ENCODE assay signal across 2 cellular contexts in the genomic region with DNA sequence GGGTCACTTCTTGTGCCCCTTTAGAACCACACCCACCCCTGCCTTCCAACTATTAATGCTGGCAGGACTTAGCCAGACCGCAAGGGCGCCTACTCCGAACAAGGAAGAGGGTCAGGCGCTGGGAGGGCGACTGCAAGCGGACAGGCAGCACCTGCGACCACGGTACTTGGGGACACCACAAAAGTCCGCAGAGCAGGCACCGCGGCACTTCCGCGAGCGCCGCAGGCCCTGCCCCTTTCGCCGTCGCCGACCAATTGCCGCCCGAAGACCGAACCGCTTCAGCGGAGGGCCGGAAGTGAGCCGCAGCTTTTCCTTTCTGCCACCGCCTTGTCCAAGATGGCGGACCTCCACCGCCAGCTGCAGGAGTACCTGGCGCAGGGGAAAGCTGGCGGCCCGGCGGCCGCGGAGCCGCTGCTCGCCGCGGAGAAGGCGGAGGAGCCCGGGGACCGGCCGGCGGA.
TF ChIP-seq lines count a peak whose summit lies in the region.

A gene with protein sequence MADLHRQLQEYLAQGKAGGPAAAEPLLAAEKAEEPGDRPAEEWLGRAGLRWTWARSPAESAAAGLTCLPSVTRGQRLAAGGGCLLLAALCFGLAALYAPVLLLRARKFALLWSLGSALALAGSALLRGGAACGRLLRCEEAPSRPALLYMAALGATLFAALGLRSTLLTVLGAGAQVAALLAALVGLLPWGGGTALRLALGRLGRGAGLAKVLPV (plus strand): TSS at position 305 of the 458 bp plus-strand sequence. CDS start 32 bp downstream, at position 337.

TF ChIP-seq in A549, 52 proteins besides CTCF, POLR2A, EP300 and RAD21 (continued from another document):
- TF ChIP-seq, protein P1, sequence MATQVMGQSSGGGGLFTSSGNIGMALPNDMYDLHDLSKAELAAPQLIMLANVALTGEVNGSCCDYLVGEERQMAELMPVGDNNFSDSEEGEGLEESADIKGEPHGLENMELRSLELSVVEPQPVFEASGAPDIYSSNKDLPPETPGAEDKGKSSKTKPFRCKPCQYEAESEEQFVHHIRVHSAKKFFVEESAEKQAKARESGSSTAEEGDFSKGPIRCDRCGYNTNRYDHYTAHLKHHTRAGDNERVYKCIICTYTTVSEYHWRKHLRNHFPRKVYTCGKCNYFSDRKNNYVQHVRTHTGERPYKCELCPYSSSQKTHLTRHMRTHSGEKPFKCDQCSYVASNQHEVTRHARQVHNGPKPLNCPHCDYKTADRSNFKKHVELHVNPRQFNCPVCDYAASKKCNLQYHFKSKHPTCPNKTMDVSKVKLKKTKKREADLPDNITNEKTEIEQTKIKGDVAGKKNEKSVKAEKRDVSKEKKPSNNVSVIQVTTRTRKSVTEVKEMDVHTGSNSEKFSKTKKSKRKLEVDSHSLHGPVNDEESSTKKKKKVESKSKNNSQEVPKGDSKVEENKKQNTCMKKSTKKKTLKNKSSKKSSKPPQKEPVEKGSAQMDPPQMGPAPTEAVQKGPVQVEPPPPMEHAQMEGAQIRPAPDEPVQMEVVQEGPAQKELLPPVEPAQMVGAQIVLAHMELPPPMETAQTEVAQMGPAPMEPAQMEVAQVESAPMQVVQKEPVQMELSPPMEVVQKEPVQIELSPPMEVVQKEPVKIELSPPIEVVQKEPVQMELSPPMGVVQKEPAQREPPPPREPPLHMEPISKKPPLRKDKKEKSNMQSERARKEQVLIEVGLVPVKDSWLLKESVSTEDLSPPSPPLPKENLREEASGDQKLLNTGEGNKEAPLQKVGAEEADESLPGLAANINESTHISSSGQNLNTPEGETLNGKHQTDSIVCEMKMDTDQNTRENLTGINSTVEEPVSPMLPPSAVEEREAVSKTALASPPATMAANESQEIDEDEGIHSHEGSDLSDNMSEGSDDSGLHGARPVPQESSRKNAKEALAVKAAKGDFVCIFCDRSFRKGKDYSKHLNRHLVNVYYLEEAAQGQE (IDR thresholded peaks at IDR 0.05): no peak
- TF ChIP-seq NPAS2 (CRISPR knock-in tag; IDR thresholded peaks at IDR 0.05; ENCODE audit: borderline replicate concordance): no peak
- TF ChIP-seq PHF8 (IDR thresholded peaks at IDR 0.05; ENCODE audit: borderline replicate concordance, low read depth): peak; percentile 88
- TF ChIP-seq ESRRA (IDR thresholded peaks at IDR 0.05; ENCODE audit: borderline replicate concordance, low read length): no peak
- no peak for TF ChIP-seq POLR2AphosphoS2 (conservative IDR thresholded peaks at IDR 0.05; ENCODE audit: low read length)
- TF ChIP-seq, protein P2, sequence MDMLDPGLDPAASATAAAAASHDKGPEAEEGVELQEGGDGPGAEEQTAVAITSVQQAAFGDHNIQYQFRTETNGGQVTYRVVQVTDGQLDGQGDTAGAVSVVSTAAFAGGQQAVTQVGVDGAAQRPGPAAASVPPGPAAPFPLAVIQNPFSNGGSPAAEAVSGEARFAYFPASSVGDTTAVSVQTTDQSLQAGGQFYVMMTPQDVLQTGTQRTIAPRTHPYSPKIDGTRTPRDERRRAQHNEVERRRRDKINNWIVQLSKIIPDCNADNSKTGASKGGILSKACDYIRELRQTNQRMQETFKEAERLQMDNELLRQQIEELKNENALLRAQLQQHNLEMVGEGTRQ (IDR thresholded peaks at IDR 0.05): no peak
- no peak for TF ChIP-seq NFE2L2 (conservative IDR thresholded peaks at IDR 0.05; ENCODE audit: low read length)
- TF ChIP-seq, protein P3, sequence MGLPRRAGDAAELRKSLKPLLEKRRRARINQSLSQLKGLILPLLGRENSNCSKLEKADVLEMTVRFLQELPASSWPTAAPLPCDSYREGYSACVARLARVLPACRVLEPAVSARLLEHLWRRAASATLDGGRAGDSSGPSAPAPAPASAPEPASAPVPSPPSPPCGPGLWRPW (IDR thresholded peaks at IDR 0.05): no peak
- TF ChIP-seq FOXS1 (CRISPR knock-in tag; IDR thresholded peaks at IDR 0.05): no peak
- no peak for TF ChIP-seq TP53 (CRISPR knock-in tag; IDR thresholded peaks at IDR 0.05)
- TF ChIP-seq JUN (IDR thresholded peaks at IDR 0.05): peak; percentile 46 to 91; a peak in 3 of 5 replicates
- 0 out of 2 replicates have a peak, but pooled peaks have one; percentile 9 for TF ChIP-seq MYC (IDR thresholded peaks at IDR 0.05; ENCODE audit: borderline replicate concordance, low read length)
- TF ChIP-seq CHD2 (IDR thresholded peaks at IDR 0.05; ENCODE audit: low read length, partially characterized antibody): no peak
- TF ChIP-seq, protein P4, sequence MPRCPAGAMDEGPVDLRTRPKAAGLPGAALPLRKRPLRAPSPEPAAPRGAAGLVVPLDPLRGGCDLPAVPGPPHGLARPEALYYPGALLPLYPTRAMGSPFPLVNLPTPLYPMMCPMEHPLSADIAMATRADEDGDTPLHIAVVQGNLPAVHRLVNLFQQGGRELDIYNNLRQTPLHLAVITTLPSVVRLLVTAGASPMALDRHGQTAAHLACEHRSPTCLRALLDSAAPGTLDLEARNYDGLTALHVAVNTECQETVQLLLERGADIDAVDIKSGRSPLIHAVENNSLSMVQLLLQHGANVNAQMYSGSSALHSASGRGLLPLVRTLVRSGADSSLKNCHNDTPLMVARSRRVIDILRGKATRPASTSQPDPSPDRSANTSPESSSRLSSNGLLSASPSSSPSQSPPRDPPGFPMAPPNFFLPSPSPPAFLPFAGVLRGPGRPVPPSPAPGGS (IDR thresholded peaks at IDR 0.05): peak; percentile 91; the same call in 2 of the 3 replicates
- TF ChIP-seq HDAC2 (IDR thresholded peaks at IDR 0.05): no peak
- TF ChIP-seq RFX5 (IDR thresholded peaks at IDR 0.05): peak; percentile 30; the same call in 1 of the 2 replicates
- TF ChIP-seq, protein P5, sequence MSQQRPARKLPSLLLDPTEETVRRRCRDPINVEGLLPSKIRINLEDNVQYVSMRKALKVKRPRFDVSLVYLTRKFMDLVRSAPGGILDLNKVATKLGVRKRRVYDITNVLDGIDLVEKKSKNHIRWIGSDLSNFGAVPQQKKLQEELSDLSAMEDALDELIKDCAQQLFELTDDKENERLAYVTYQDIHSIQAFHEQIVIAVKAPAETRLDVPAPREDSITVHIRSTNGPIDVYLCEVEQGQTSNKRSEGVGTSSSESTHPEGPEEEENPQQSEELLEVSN (IDR thresholded peaks at IDR 0.05; ENCODE audit: borderline replicate concordance, low read depth): no peak
- no peak for TF ChIP-seq NR3C1 (IDR thresholded peaks at IDR 0.05)
- no peak for TF ChIP-seq ZC3H11A (IDR thresholded peaks at IDR 0.05)
- TF ChIP-seq, protein P6, sequence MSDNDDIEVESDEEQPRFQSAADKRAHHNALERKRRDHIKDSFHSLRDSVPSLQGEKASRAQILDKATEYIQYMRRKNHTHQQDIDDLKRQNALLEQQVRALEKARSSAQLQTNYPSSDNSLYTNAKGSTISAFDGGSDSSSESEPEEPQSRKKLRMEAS (IDR thresholded peaks at IDR 0.05): peak; percentile 41; the same call in 1 of the 2 replicates

TF ChIP-seq in K562, 482 proteins besides CTCF, POLR2A, EP300 and RAD21 (continued from another document and continues in another):
- TF ChIP-seq, protein P7, sequence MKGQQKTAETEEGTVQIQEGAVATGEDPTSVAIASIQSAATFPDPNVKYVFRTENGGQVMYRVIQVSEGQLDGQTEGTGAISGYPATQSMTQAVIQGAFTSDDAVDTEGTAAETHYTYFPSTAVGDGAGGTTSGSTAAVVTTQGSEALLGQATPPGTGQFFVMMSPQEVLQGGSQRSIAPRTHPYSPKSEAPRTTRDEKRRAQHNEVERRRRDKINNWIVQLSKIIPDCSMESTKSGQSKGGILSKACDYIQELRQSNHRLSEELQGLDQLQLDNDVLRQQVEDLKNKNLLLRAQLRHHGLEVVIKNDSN (CRISPR knock-in tag; IDR thresholded peaks at IDR 0.05): no peak; the same call in 1 of the 2 replicates
- TF ChIP-seq TAF7 (tag; IDR thresholded peaks at IDR 0.05) (peak; percentile 79), ZNF79 (CRISPR knock-in tag; IDR thresholded peaks at IDR 0.05; ENCODE audit: low read depth) (no peak), RBFOX2 (IDR thresholded peaks at IDR 0.05; ENCODE audit: low read depth, low read length) (peak; percentile 95), ESRRA (IDR thresholded peaks at IDR 0.05; ENCODE audit: borderline replicate concordance, low read depth) (peak; percentile 36; the same call in 1 of the 2 replicates), RUNX1 (IDR thresholded peaks at IDR 0.05; ENCODE audit: low read depth) (no peak), SAP30 (IDR thresholded peaks at IDR 0.05; ENCODE audit: borderline replicate concordance, insufficient read depth, low read depth, low read length, poor library complexity, severe bottlenecking) (no peak), MXI1 (IDR thresholded peaks at IDR 0.05; ENCODE audit: low read depth, low read length) (no peak), EP400 (IDR thresholded peaks at IDR 0.05) (peak; percentile 81), MECOM (CRISPR knock-in tag; IDR thresholded peaks at IDR 0.05) (no peak)
- TF ChIP-seq, protein P8, sequence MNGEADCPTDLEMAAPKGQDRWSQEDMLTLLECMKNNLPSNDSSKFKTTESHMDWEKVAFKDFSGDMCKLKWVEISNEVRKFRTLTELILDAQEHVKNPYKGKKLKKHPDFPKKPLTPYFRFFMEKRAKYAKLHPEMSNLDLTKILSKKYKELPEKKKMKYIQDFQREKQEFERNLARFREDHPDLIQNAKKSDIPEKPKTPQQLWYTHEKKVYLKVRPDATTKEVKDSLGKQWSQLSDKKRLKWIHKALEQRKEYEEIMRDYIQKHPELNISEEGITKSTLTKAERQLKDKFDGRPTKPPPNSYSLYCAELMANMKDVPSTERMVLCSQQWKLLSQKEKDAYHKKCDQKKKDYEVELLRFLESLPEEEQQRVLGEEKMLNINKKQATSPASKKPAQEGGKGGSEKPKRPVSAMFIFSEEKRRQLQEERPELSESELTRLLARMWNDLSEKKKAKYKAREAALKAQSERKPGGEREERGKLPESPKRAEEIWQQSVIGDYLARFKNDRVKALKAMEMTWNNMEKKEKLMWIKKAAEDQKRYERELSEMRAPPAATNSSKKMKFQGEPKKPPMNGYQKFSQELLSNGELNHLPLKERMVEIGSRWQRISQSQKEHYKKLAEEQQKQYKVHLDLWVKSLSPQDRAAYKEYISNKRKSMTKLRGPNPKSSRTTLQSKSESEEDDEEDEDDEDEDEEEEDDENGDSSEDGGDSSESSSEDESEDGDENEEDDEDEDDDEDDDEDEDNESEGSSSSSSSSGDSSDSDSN (IDR thresholded peaks at IDR 0.05; ENCODE audit: borderline replicate concordance in 1 of 2, low read depth in 2 of 2, low read length in 2 of 2): peak in 1 of 2 experiments; percentile 56; a peak in 1 of 4 replicates
- TF ChIP-seq, protein P9, sequence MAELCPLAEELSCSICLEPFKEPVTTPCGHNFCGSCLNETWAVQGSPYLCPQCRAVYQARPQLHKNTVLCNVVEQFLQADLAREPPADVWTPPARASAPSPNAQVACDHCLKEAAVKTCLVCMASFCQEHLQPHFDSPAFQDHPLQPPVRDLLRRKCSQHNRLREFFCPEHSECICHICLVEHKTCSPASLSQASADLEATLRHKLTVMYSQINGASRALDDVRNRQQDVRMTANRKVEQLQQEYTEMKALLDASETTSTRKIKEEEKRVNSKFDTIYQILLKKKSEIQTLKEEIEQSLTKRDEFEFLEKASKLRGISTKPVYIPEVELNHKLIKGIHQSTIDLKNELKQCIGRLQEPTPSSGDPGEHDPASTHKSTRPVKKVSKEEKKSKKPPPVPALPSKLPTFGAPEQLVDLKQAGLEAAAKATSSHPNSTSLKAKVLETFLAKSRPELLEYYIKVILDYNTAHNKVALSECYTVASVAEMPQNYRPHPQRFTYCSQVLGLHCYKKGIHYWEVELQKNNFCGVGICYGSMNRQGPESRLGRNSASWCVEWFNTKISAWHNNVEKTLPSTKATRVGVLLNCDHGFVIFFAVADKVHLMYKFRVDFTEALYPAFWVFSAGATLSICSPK (IDR thresholded peaks at IDR 0.05; ENCODE audit: borderline replicate concordance): no peak
- TF ChIP-seq, protein P10, sequence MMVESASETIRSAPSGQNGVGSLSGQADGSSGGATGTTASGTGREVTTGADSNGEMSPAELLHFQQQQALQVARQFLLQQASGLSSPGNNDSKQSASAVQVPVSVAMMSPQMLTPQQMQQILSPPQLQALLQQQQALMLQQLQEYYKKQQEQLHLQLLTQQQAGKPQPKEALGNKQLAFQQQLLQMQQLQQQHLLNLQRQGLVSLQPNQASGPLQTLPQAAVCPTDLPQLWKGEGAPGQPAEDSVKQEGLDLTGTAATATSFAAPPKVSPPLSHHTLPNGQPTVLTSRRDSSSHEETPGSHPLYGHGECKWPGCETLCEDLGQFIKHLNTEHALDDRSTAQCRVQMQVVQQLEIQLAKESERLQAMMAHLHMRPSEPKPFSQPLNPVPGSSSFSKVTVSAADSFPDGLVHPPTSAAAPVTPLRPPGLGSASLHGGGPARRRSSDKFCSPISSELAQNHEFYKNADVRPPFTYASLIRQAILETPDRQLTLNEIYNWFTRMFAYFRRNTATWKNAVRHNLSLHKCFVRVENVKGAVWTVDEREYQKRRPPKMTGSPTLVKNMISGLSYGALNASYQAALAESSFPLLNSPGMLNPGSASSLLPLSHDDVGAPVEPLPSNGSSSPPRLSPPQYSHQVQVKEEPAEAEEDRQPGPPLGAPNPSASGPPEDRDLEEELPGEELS (CRISPR knock-in tag; IDR thresholded peaks at IDR 0.05; ENCODE audit: borderline replicate concordance): peak; percentile 23; the same call in 1 of the 2 replicates
- TF ChIP-seq, protein P11, sequence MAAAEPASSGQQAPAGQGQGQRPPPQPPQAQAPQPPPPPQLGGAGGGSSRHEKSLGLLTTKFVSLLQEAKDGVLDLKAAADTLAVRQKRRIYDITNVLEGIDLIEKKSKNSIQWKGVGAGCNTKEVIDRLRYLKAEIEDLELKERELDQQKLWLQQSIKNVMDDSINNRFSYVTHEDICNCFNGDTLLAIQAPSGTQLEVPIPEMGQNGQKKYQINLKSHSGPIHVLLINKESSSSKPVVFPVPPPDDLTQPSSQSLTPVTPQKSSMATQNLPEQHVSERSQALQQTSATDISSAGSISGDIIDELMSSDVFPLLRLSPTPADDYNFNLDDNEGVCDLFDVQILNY (CRISPR knock-in tag; IDR thresholded peaks at IDR 0.05): 0 out of 2 replicates have a peak, but pooled peaks have one; percentile 2
- TF ChIP-seq, protein P12, sequence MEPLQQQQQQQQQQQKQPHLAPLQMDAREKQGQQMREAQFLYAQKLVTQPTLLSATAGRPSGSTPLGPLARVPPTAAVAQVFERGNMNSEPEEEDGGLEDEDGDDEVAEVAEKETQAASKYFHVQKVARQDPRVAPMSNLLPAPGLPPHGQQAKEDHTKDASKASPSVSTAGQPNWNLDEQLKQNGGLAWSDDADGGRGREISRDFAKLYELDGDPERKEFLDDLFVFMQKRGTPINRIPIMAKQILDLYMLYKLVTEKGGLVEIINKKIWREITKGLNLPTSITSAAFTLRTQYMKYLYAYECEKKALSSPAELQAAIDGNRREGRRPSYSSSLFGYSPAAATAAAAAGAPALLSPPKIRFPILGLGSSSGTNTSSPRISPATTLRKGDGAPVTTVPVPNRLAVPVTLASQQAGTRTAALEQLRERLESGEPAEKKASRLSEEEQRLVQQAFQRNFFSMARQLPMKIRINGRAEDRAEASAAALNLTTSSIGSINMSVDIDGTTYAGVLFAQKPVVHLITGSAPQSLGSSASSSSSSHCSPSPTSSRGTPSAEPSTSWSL (CRISPR knock-in tag; IDR thresholded peaks at IDR 0.05; ENCODE audit: borderline replicate concordance): no peak
- TF ChIP-seq, protein P13, sequence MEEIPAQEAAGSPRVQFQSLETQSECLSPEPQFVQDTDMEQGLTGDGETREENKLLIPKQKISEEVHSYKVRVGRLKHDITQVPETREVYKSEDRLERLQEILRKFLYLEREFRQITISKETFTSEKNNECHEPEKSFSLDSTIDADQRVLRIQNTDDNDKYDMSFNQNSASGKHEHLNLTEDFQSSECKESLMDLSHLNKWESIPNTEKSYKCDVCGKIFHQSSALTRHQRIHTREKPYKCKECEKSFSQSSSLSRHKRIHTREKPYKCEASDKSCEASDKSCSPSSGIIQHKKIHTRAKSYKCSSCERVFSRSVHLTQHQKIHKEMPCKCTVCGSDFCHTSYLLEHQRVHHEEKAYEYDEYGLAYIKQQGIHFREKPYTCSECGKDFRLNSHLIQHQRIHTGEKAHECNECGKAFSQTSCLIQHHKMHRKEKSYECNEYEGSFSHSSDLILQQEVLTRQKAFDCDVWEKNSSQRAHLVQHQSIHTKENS (CRISPR knock-in tag; IDR thresholded peaks at IDR 0.05): no peak
